In genomic region chr10:69331161-69331560, GRCh38 we compare ENCODE assay signal across 17 cellular contexts.
"Had no signal": no experiment of that assay in that cellular context is flagged by ENCODE, and none has a peak within 500 bp of the region (broad histone marks: within the 10 kb centered on the region; RNA-seq: fewer than 3 reads in every experiment).

No MANE protein-coding gene starts in this region.

- H3K9me3 ChIP-seq: left lung had no signal

- H3K27me3 ChIP-seq: left lung had no signal

- DNase-seq: activated CD4-positive, alpha-beta T cell treated with anti-CD3 and anti-CD28 coated beads, Interleukin-2, amount 10 ng/mL, durations not matched to agents 7 days and 5 days; activated CD4-positive, CD25-positive, alpha-beta regulatory T cell; activated CD8-positive, alpha-beta memory T cell treated with anti-CD3 and anti-CD28 coated beads for 24 hours; activated naive CD4-positive, alpha-beta T cell treated with anti-CD3 and anti-CD28 coated beads, Interleukin-2, amount 10 ng/mL, durations not matched to agents 7 days and 5 days; activated T-cell treated with anti-CD3 and anti-CD28 coated beads for 4 hours; foreskin fibroblast; islet precursor cell; left lung; mesenchymal stem cell; substantia nigra had no signal

- FAIRE-seq: endometrium had no signal

- H3K9me3 Mint-ChIP-seq: activated CD4-positive, alpha-beta T cell treated with anti-CD3 and anti-CD28 coated beads, Interleukin-2, amount 10 ng/mL, durations not matched to agents 7 days and 5 days; activated naive CD4-positive, alpha-beta T cell treated with anti-CD3 and anti-CD28 coated beads, Interleukin-2, amount 10 ng/mL, durations not matched to agents 7 days and 5 days; activated T-helper 17 cell treated with anti-CD3 and anti-CD28 coated beads, Interleukin-2, amount 50 U/mL, for 72 hours; central memory CD8-positive, alpha-beta T cell; dendritic cell treated with granulocyte-macrophage colony-stimulating factor and Interleukin-4, amounts not matched to agents 40 ng/mL and 50 ng/mL, for 4 days; T-helper 1 cell treated with Interleukin-12 subunit alpha and Interleukin-12 subunit beta and Interleukin-4 antibody, amounts not matched to agents 30 μg/mL and 1 μg/mL, for 36 hours had no signal

- H3K4me3 Mint-ChIP-seq: activated CD4-positive, alpha-beta T cell treated with anti-CD3 and anti-CD28 coated beads, Interleukin-2, amount 10 ng/mL, durations not matched to agents 7 days and 5 days; activated naive CD4-positive, alpha-beta T cell treated with anti-CD3 and anti-CD28 coated beads, Interleukin-2, amount 10 ng/mL, durations not matched to agents 7 days and 5 days; activated T-helper 17 cell treated with anti-CD3 and anti-CD28 coated beads, Interleukin-2, amount 50 U/mL, for 72 hours; central memory CD8-positive, alpha-beta T cell; dendritic cell treated with granulocyte-macrophage colony-stimulating factor and Interleukin-4, amounts not matched to agents 40 ng/mL and 50 ng/mL, for 4 days; T-helper 1 cell treated with Interleukin-12 subunit alpha and Interleukin-12 subunit beta and Interleukin-4 antibody, amounts not matched to agents 30 μg/mL and 1 μg/mL, for 36 hours had no signal

- H3K27ac Mint-ChIP-seq: activated CD4-positive, alpha-beta T cell treated with anti-CD3 and anti-CD28 coated beads, Interleukin-2, amount 10 ng/mL, durations not matched to agents 7 days and 5 days; activated naive CD4-positive, alpha-beta T cell treated with anti-CD3 and anti-CD28 coated beads, Interleukin-2, amount 10 ng/mL, durations not matched to agents 7 days and 5 days; activated T-helper 17 cell treated with anti-CD3 and anti-CD28 coated beads, Interleukin-2, amount 50 U/mL, for 72 hours; dendritic cell treated with granulocyte-macrophage colony-stimulating factor and Interleukin-4, amounts not matched to agents 40 ng/mL and 50 ng/mL, for 4 days; T-helper 1 cell treated with Interleukin-12 subunit alpha and Interleukin-12 subunit beta and Interleukin-4 antibody, amounts not matched to agents 30 μg/mL and 1 μg/mL, for 36 hours had no signal

- H3K27me3 Mint-ChIP-seq: activated CD4-positive, alpha-beta T cell treated with anti-CD3 and anti-CD28 coated beads, Interleukin-2, amount 10 ng/mL, durations not matched to agents 7 days and 5 days; activated naive CD4-positive, alpha-beta T cell treated with anti-CD3 and anti-CD28 coated beads, Interleukin-2, amount 10 ng/mL, durations not matched to agents 7 days and 5 days; activated T-helper 17 cell treated with anti-CD3 and anti-CD28 coated beads, Interleukin-2, amount 50 U/mL, for 72 hours; central memory CD8-positive, alpha-beta T cell; dendritic cell treated with granulocyte-macrophage colony-stimulating factor and Interleukin-4, amounts not matched to agents 40 ng/mL and 50 ng/mL, for 4 days had no signal

- H3K4me3 ChIP-seq: left lung had no signal

- ATAC-seq: activated T-helper 17 cell treated with anti-CD3 and anti-CD28 coated beads, Interleukin-2, amount 50 U/mL, for 72 hours; esophagus mucosa; left lung; SK-N-SH treated with all-trans-retinoic acid at 6 μM for 48 hours had no signal
